ENCODE assay signal across 18 cellular contexts in the genomic region with DNA sequence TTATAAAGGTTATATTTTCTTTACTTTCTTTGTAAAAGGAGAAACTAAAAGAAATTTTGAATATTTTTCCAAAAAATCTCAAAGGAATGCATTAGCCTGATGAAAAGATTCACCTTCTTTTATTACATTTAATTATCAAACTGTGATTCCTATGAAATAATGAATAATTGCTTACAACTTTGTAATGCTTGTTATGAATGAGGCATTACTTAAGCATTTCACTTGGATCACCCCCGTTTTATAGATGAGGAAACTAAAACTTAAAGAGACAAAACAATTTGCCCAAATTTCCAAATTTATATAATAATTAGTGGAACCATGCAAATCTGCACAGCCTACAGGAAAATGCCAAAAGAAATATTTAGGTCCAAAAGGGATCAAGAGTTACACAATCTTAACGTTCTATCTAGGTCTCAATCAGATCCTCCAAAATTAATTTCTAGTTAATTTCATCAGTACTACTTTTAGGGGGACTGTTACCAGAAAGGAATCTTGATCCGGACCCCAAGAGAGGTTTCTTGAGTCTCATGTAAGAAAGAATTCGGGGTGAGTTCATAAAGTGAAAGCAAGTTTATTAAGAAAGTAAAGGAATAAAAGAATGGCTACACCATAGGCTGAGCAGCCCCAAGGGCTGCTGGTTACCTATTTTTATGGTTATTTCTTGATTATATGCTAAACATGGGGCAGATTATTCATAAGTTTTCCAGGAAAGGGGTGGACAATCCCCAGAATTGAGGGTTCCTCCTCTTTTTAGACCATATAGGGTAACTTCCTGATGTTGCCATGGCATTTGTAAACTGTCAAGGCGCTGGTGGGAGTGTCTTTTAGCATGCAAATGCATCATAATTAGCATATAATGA.
A peak's percentile ranks its signal among the peaks of the same experiment; 100 is the strongest.
DNase-seq lines count a peak whose midpoint lies in the region; ATAC-seq, FAIRE-seq and TF ChIP-seq lines count a peak whose summit lies in the region.
"Had no signal": no experiment of that assay in that cellular context is flagged by ENCODE, and none has a peak within 500 bp of the region (broad histone marks: within the 10 kb centered on the region; RNA-seq: fewer than 3 reads in every experiment).

No MANE protein-coding gene starts in this region.

- H2BK120ac ChIP-seq in H1 (replicated peaks; ENCODE audit: low read depth, low read length): no peak overlapping the region

- DNase-seq in HepG2 (ENCODE audit: low spot score) (no peak), right lobe of liver (no peak), NAMALWA (ENCODE audit: low spot score) (peak; percentile 8), H1 (ENCODE audit: low read depth in 1 of 2, low spot score in 2 of 2) (no peak), T-helper 9 cell (no peak), NCI-H1694 (lab: John Stamatoyannopoulos, UW) (no peak), superior temporal gyrus (ENCODE audit: extremely low spot score) (no peak)
- DNase-seq: ACHN; CD4-positive, CD25-positive, alpha-beta regulatory T cell; GOT3; NCI-H2029 treated with DMSO at 0.1 percent for 48 hours; NCI-H526 treated with DMSO at 0.1 percent for 48 hours; SHP77 had no signal

- in situ Hi-C loops in HepG2 (cut with HindIII; ENCODE audit: extremely low pct_ligation_motif_present, low pct_unique_long_range_greater_than_20kb): no loop called here

- H2AFZ ChIP-seq in HepG2 (ENCODE audit: low read length) (no peak overlapping the region), H1 (ENCODE audit: low read length) (no peak overlapping the region)

- H2BK12ac ChIP-seq in H1 (ENCODE audit: low read depth, low read length): no peak overlapping the region

- no peak overlapping the region for H3K14ac ChIP-seq in H1 (ENCODE audit: insufficient read length)

- no peak overlapping the region for H4K8ac ChIP-seq in H1 (ENCODE audit: extremely low read depth, insufficient read depth, low read length)

- H4K5ac ChIP-seq in H1 (ENCODE audit: insufficient read length, low read depth, low read length): no peak overlapping the region

- H3K18ac ChIP-seq in H1 (ENCODE audit: extremely low read depth, low read length): no peak overlapping the region

- TF ChIP-seq CTCF in HepG2 (CRISPR knock-in tag; IDR thresholded peaks at IDR 0.05) (no peak), right lobe of liver (IDR thresholded peaks at IDR 0.05) (no peak), H1 (IDR thresholded peaks at IDR 0.05; ENCODE audit: control extremely low read depth in 1 of 3, insufficient read depth in 1 of 3, low read depth in 1 of 3, low read length in 3 of 3) (no peak)

- no peak for TF ChIP-seq EP300 in HepG2 (IDR thresholded peaks at IDR 0.05; ENCODE audit: low read depth in 2 of 2, low read length in 2 of 2)
- no peak for TF ChIP-seq EP300 in HepG2 (CRISPR knock-in tag; IDR thresholded peaks at IDR 0.05; ENCODE audit: borderline replicate concordance)
- no peak for TF ChIP-seq EP300 in H1 (IDR thresholded peaks at IDR 0.05; ENCODE audit: borderline replicate concordance in 1 of 2, low read depth in 2 of 2, low read length in 2 of 2)

- H2BK5ac ChIP-seq in H1 (ENCODE audit: low read depth, low read length): no peak overlapping the region

- no peak overlapping the region for H4K91ac ChIP-seq in H1 (replicated peaks; ENCODE audit: insufficient read length, low read length)

- no peak overlapping the region for H3K56ac ChIP-seq in H1 (replicated peaks; ENCODE audit: insufficient read length, low read depth, low read length)

- H3K36me3 ChIP-seq in HepG2 (replicated peaks in 1 of 2; ENCODE audit: control insufficient read depth in 1 of 2, insufficient read depth in 2 of 2, low read length in 2 of 2) (no peaks in the 10 kb centered on the region), right lobe of liver (no peaks in the 10 kb centered on the region), H1 (ENCODE audit: control insufficient read depth in 2 of 4, insufficient read depth in 4 of 4, low read length in 3 of 4) (no peaks in the 10 kb centered on the region; a peak in 2 of 8 replicates)

- H2BK20ac ChIP-seq in H1 (ENCODE audit: low read length): no peak overlapping the region

- no peak overlapping the region for H2AK5ac ChIP-seq in H1 (ENCODE audit: low read depth, low read length)

- H3K23me2 ChIP-seq in H1 (ENCODE audit: low read depth, low read length): no peaks in the 10 kb centered on the region

- H3K79me2 ChIP-seq in HepG2 (ENCODE audit: insufficient read depth, low read length): no peaks in the 10 kb centered on the region
- H3K79me2 ChIP-seq in H1 (ENCODE audit: control insufficient read depth in 1 of 2, insufficient read depth in 2 of 2, low read length in 2 of 2): no peaks in the 10 kb centered on the region

- CTCF ChIA-PET in HepG2 (lab: Yijun Ruan, JAX; ENCODE audit: low intra/inter-chr PET ratio, low total read pairs) (no interaction called here), H1 (lab: Charles Lee; ENCODE audit: partially characterized antibody) (interaction anchor here (0.6 kb wide), 1 partner anchor 20 kb away, joined by 3 read pairs; no protein-coding TSS in a partner anchor)

- H3K9ac ChIP-seq in HepG2 (ENCODE audit: insufficient read depth, low read depth, low read length): no peak overlapping the region
- H3K9ac ChIP-seq in H1 (replicated peaks in 1 of 4; ENCODE audit: extremely low read depth in 1 of 4, low read depth in 3 of 4, low read length in 3 of 4): no peak overlapping the region

- H3K79me1 ChIP-seq in H1 (ENCODE audit: low read depth, low read length): no peaks in the 10 kb centered on the region

- BruUV-seq in HepG2 (replicated peaks; lab: Mats Ljungman, UMichigan): no TSS peak

- FAIRE-seq in HepG2 (lab: Jason Lieb, UNC): no peak
- FAIRE-seq in H1 (lab: Jason Lieb, UNC): no peak
- FAIRE-seq: D721Med had no signal

- H3K27ac ChIP-seq in HepG2 (ENCODE audit: extremely low read length, insufficient read depth, low read length) (no peak overlapping the region), right lobe of liver (no peak overlapping the region), H1 (ENCODE audit: low read depth, low read length) (no peak overlapping the region)
- H3K27ac ChIP-seq: 22Rv1, RWPE1, SK-N-MC had no signal

- TF ChIP-seq RAD21 in HepG2 (CRISPR knock-in tag; IDR thresholded peaks at IDR 0.05): no peak
- TF ChIP-seq RAD21 in H1 (IDR thresholded peaks at IDR 0.05 in 1 of 2, conservative IDR thresholded peaks at IDR 0.05 in 1 of 2; ENCODE audit: low read depth in 2 of 2, low read length in 2 of 2): no peak

- POLR2A ChIA-PET in HepG2 (lab: Yijun Ruan, JAX) (no interaction called here), H1 (lab: Charles Lee; ENCODE audit: partially characterized antibody) (no interaction called here)

- no peak for ATAC-seq in HepG2
- no peak for ATAC-seq in right lobe of liver
- ATAC-seq: Panc1 had no signal

- no peak overlapping the region for H3K23ac ChIP-seq in H1 (ENCODE audit: insufficient read length)

- H3K4me1 ChIP-seq in HepG2 (ENCODE audit: insufficient read depth, low read length) (peaks cover 10% of the 10 kb centered on the region; the same call in 1 of the 2 replicates), right lobe of liver (peaks cover 0 to 18% (median 0%) of the 10 kb centered on the region in 4 donors), H1 (replicated peaks in 1 of 4; ENCODE audit: control insufficient read depth in 3 of 4, insufficient read depth in 4 of 4, low read length in 3 of 4) (no peaks in the 10 kb centered on the region)

- 26% methylated on average over 5 of the region's 5 CpGs for WGBS in HepG2 (ENCODE audit: low lambda C conversion rate)
- 74% methylated on average over 5 of the region's 5 CpGs for WGBS in right lobe of liver (ENCODE audit: insufficient coverage, low coverage, low lambda C conversion rate, missing lambda C conversion rate)
- 91% methylated on average over 5 of the region's 5 CpGs; no CpG with 5 or more reads in 1 of the 2 experiments for WGBS in H1 (ENCODE audit: extremely low coverage in 1 of 2, insufficient coverage in 1 of 2, insufficient read length in 1 of 2, insufficient replicate concordance in 2 of 2, low coverage in 1 of 2, low lambda C conversion rate in 2 of 2, missing lambda C conversion rate in 1 of 2), 2 experiments

- no peaks in the 10 kb centered on the region for H3K27me3 ChIP-seq in HepG2 (ENCODE audit: control insufficient read depth in 1 of 2, insufficient read depth in 2 of 2, low read length in 2 of 2)
- no peaks in the 10 kb centered on the region for H3K27me3 ChIP-seq in right lobe of liver
- no peaks in the 10 kb centered on the region for H3K27me3 ChIP-seq in H1 (replicated peaks in 1 of 4; ENCODE audit: control insufficient read depth in 3 of 4, extremely low read depth in 1 of 4, insufficient read depth in 3 of 4, low read length in 3 of 4)

- H3K9me3 ChIP-seq in HepG2 (ENCODE audit: low read length): no peaks in the 10 kb centered on the region
- no peaks in the 10 kb centered on the region for H3K9me3 ChIP-seq in right lobe of liver
- H3K9me3 ChIP-seq in H1 (ENCODE audit: insufficient read depth in 2 of 2, low read depth in 1 of 2, low read length in 1 of 2): no peaks in the 10 kb centered on the region

- intact Hi-C loops in HepG2 (cut with micrococcal nuclease; ENCODE audit: unreplicated experiment): no loop called here
- intact Hi-C loops in right lobe of liver (cut with DNase I): no loop called here

- H3K4me3 ChIP-seq in HepG2 (replicated peaks in 1 of 3; ENCODE audit: insufficient read depth in 1 of 3, low read depth in 2 of 3, low read length in 3 of 3) (no peak overlapping the region), right lobe of liver (no peak overlapping the region), H1 (ENCODE audit: extremely low read depth in 1 of 4, insufficient read depth in 2 of 4, low read depth in 3 of 4, low read length in 4 of 4) (no peak overlapping the region)
- H3K4me3 ChIP-seq: SK-N-MC had no signal

- H4K20me1 ChIP-seq in HepG2 (ENCODE audit: insufficient read depth, low read length): no peaks in the 10 kb centered on the region
- H4K20me1 ChIP-seq in H1 (replicated peaks in 1 of 2; ENCODE audit: control insufficient read depth in 1 of 2, insufficient read depth in 2 of 2, low read length in 2 of 2): no peaks in the 10 kb centered on the region

- H2BK15ac ChIP-seq in H1 (ENCODE audit: low read length): no peak overlapping the region

- no peak overlapping the region for H3K4ac ChIP-seq in H1 (replicated peaks; ENCODE audit: insufficient read length, low read depth, low read length)

- TF ChIP-seq POLR2A in HepG2 (IDR thresholded peaks at IDR 0.05; ENCODE audit: insufficient read depth in 1 of 2, low read depth in 2 of 2, low read length in 2 of 2) (no peak), right lobe of liver (IDR thresholded peaks at IDR 0.05) (no peak), H1 (IDR thresholded peaks at IDR 0.05; ENCODE audit: control extremely low read depth in 1 of 2, low read depth in 2 of 2, low read length in 2 of 2) (no peak)

- H3K4me2 ChIP-seq in HepG2 (ENCODE audit: low read depth, low read length) (0 out of 2 replicates have a peak overlapping the region, but pooled peaks have one; percentile 5), H1 (ENCODE audit: insufficient read depth in 1 of 2, low read depth in 2 of 2, low read length in 2 of 2) (no peak overlapping the region)

TF ChIP-seq in HepG2, 621 proteins besides CTCF, POLR2A, EP300 and RAD21 (continues in another document):
- TF ChIP-seq CREB1 (IDR thresholded peaks at IDR 0.05): no peak
- TF ChIP-seq CREB1 (CRISPR knock-in tag; IDR thresholded peaks at IDR 0.05): no peak

TF ChIP-seq in H1, 55 proteins besides CTCF, POLR2A, EP300 and RAD21 (continues in another document):
- TF ChIP-seq TAF7 (optimal IDR thresholded peaks at IDR 0.05; ENCODE audit: borderline replicate concordance, low read depth, low read length): no peak
- no peak for TF ChIP-seq JUND (IDR thresholded peaks at IDR 0.05; ENCODE audit: low read length)
